In the genomic region with DNA sequence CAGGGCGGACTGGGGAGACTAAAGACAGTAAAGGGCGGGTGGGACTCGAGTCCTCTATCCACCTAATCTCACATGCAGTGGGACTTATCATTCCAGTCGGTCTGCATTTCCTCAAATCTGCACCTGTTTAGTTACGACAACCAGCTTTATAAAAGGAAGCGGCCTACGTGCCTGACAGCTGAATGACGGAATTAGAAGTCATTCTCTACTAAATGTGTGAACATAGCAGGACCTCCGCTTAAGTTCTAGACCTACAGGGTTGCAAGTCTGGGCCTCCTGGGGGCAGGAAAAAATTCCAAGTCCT, we compare ENCODE assay signal across 8 cellular contexts.
DNase-seq lines count a peak whose midpoint lies in the region; ATAC-seq, FAIRE-seq and TF ChIP-seq lines count a peak whose summit lies in the region.

No MANE protein-coding gene starts in this region.

- H3K9me3 Mint-ChIP-seq in T-helper 2 cell treated with Interferon-gamma antibody and Interleukin-4, amounts not matched to agents 5 μg/mL and 100 μg/mL, for 36 hours, result no peaks in the 10 kb centered on the region

- DNase-seq in T-helper 2 cell treated with Interferon-gamma antibody and Interleukin-4, amounts not matched to agents 5 μg/mL and 100 μg/mL, for 36 hours (ENCODE audit: low spot score), result no peak
- DNase-seq in T-helper 2 cell, result no peak
- DNase-seq in K562 (ENCODE audit: extremely low read depth in 1 of 4, low spot score in 3 of 4), result no peak
- DNase-seq in right lobe of liver, result no peak
- DNase-seq in thoracic aorta (ENCODE audit: low spot score), result no peak
- no peak for DNase-seq in SKM-1 treated with dmso at 0.1 percent for 144 hours (lab: John Stamatoyannopoulos, UW; ENCODE audit: unreplicated experiment)
- no peak for DNase-seq in NCI-H2196 treated with DMSO at 0.1 percent for 48 hours (lab: John Stamatoyannopoulos, UW; ENCODE audit: unreplicated experiment)
- DNase-seq in HCEC 1CT, result no peak

- in situ Hi-C loops in K562 (cut with MboI), result no loop called here

- H3K27ac ChIP-seq in K562 (ENCODE audit: extremely low read depth, low read depth, low read length) (peak overlapping the region; percentile 84), right lobe of liver (peak overlapping the region; percentile 53 to 91 (median 62)), thoracic aorta (peak overlapping the region; percentile 87 to 90)

- H3K9me1 ChIP-seq in K562 (ENCODE audit: control insufficient read depth, insufficient read depth, low read length), result no peaks in the 10 kb centered on the region

- no peak for FAIRE-seq in K562 (lab: Jason Lieb, UNC)

- no peak for TF ChIP-seq RAD21 in K562 (CRISPR knock-in tag; conservative IDR thresholded peaks at IDR 0.05 in 1 of 2, IDR thresholded peaks at IDR 0.05 in 1 of 2)

- no peaks in the 10 kb centered on the region for H3K79me2 ChIP-seq in K562 (ENCODE audit: control insufficient read depth, insufficient read depth, low read length)

- peak overlapping the region; percentile 91 for H2AFZ ChIP-seq in K562 (ENCODE audit: low read depth, low read length)

- H3K4me3 ChIP-seq in K562 (peak overlapping the region; percentile 40), right lobe of liver (peak overlapping the region; percentile 41 to 60 (median 48)), thoracic aorta (peak overlapping the region; percentile 76)

- H3K27ac Mint-ChIP-seq in T-helper 2 cell treated with Interferon-gamma antibody and Interleukin-4, amounts not matched to agents 5 μg/mL and 100 μg/mL, for 36 hours, result peak overlapping the region; percentile 79

- peak overlapping the region; percentile 77 for H3K4me3 Mint-ChIP-seq in T-helper 2 cell treated with Interferon-gamma antibody and Interleukin-4, amounts not matched to agents 5 μg/mL and 100 μg/mL, for 36 hours

- H3K9me3 ChIP-seq in K562 (replicated peaks; ENCODE audit: control insufficient read depth, insufficient read depth, low read depth, low read length) (no peaks in the 10 kb centered on the region), right lobe of liver (no peaks in the 10 kb centered on the region), thoracic aorta (no peaks in the 10 kb centered on the region)

- BruUV-seq in K562 (replicated peaks; lab: Mats Ljungman, UMichigan), result no TSS peak

- H4K20me1 ChIP-seq in K562 (replicated peaks; ENCODE audit: control insufficient read depth, insufficient read depth, low read length), result no peaks in the 10 kb centered on the region

- TF ChIP-seq EP300 in K562 (IDR thresholded peaks at IDR 0.05; ENCODE audit: low read length), result no peak

- H3K27me3 Mint-ChIP-seq in T-helper 2 cell treated with Interferon-gamma antibody and Interleukin-4, amounts not matched to agents 5 μg/mL and 100 μg/mL, for 36 hours (ENCODE audit: low read depth), result peaks cover 17% of the 10 kb centered on the region

- TF ChIP-seq POLR2A in K562 (conservative IDR thresholded peaks at IDR 0.05) (no peak), right lobe of liver (IDR thresholded peaks at IDR 0.05) (no peak)

- no peak for TF ChIP-seq CTCF in K562 (IDR thresholded peaks at IDR 0.05 in 2 of 3, conservative IDR thresholded peaks at IDR 0.05 in 1 of 3; ENCODE audit: insufficient read depth in 2 of 3, low read depth in 1 of 3, low read length in 3 of 3)
- no peak for TF ChIP-seq CTCF in right lobe of liver (IDR thresholded peaks at IDR 0.05)
- TF ChIP-seq CTCF in thoracic aorta (IDR thresholded peaks at IDR 0.05), result no peak

- intact Hi-C loops in K562 (cut with micrococcal nuclease), result no loop called here
- intact Hi-C loops in right lobe of liver (cut with DNase I), result no loop called here

- H3K27me3 ChIP-seq in K562 (ENCODE audit: control insufficient read depth in 2 of 2, insufficient read depth in 2 of 2, low read length in 2 of 2) (no peaks in the 10 kb centered on the region), right lobe of liver (no peaks in the 10 kb centered on the region), thoracic aorta (replicated peaks; ENCODE audit: insufficient read depth) (no peaks in the 10 kb centered on the region)

- WGBS in K562 (ENCODE audit: insufficient coverage, low coverage, missing lambda C conversion rate), result 47% methylated on average over 5 of the region's 9 CpGs
- 37% methylated on average over 7 of the region's 9 CpGs for WGBS in right lobe of liver (ENCODE audit: insufficient coverage, low coverage, low lambda C conversion rate, missing lambda C conversion rate)

- ATAC-seq in K562 (no peak; the same call in 1 of the 3 replicates), right lobe of liver (peak in 1 of 4 donors; percentile 37), thoracic aorta (ENCODE audit: insufficient number of reproducible peaks, low FRiP score, low read depth) (no peak)

- H3K4me1 ChIP-seq in K562 (replicated peaks in 1 of 2; ENCODE audit: control insufficient read depth in 2 of 2, insufficient read depth in 2 of 2, low read length in 2 of 2) (peaks cover 13 to 31% of the 10 kb centered on the region in 2 experiments; a peak in 4 of 5 replicates), right lobe of liver (no peaks in the 10 kb centered on the region), thoracic aorta (ENCODE audit: control insufficient read depth in 1 of 2, low read depth in 2 of 2) (peaks cover 6 to 35% of the 10 kb centered on the region in 2 donors)

- no peaks in the 10 kb centered on the region for H3K36me3 Mint-ChIP-seq in T-helper 2 cell treated with Interferon-gamma antibody and Interleukin-4, amounts not matched to agents 5 μg/mL and 100 μg/mL, for 36 hours (ENCODE audit: low read depth)

- POLR2A ChIA-PET in K562 (lab: Yijun Ruan, JAX), result interaction anchor here (0.9 to 1.7 kb wide), 6 partner anchors 8 to 111 kb away, joined by 3 to 7 read pairs (median 3); no protein-coding TSS in a partner anchor

- H3K36me3 ChIP-seq in K562 (ENCODE audit: control insufficient read depth, insufficient read depth, low read length) (no peaks in the 10 kb centered on the region), right lobe of liver (no peaks in the 10 kb centered on the region), thoracic aorta (no peaks in the 10 kb centered on the region)

- CTCF ChIA-PET in K562 (lab: Yijun Ruan, JAX; ENCODE audit: low intra/inter-chr PET ratio), result no interaction called here

- H3K9ac ChIP-seq in K562 (ENCODE audit: insufficient read depth in 1 of 2, low read depth in 2 of 2, low read length in 2 of 2), result peak overlapping the region; percentile 75 to 94

- peak overlapping the region; percentile 65 for H3K4me2 ChIP-seq in K562 (ENCODE audit: insufficient read depth, low read length)

- H3K4me1 Mint-ChIP-seq in T-helper 2 cell treated with Interferon-gamma antibody and Interleukin-4, amounts not matched to agents 5 μg/mL and 100 μg/mL, for 36 hours (ENCODE audit: low read depth), result peaks cover 32% of the 10 kb centered on the region

TF ChIP-seq in K562, 482 proteins besides CTCF, POLR2A, EP300 and RAD21:
- TF ChIP-seq POLR2G (IDR thresholded peaks at IDR 0.05; ENCODE audit: low read depth, low read length) (no peak), BHLHE40 (IDR thresholded peaks at IDR 0.05; ENCODE audit: low read length) (0 out of 2 replicates have a peak, but pooled peaks have one; percentile 1), MED1 (CRISPR knock-in tag; IDR thresholded peaks at IDR 0.05; ENCODE audit: borderline replicate concordance) (no peak), SPI1 (IDR thresholded peaks at IDR 0.05; ENCODE audit: borderline replicate concordance, low read depth, low read length) (peak; percentile 25; the same call in 1 of the 2 replicates), SP1 (CRISPR knock-in tag; IDR thresholded peaks at IDR 0.05) (no peak)
